12 cellular contexts compared by ENCODE assay signal in genomic region chr15:69664572-69665326, GRCh38.
DNase-seq lines count a peak whose midpoint lies in the region; ATAC-seq and TF ChIP-seq lines count a peak whose summit lies in the region.
"Had no signal": no experiment of that assay in that cellular context is flagged by ENCODE, and none has a peak within 500 bp of the region (broad histone marks: within the 10 kb centered on the region; RNA-seq: fewer than 3 reads in every experiment).

No MANE protein-coding gene starts in this region.

- H3K27ac ChIP-seq in neural cell (ENCODE audit: low read length) = peak overlapping the region; percentile 74

- H3K27me3 Mint-ChIP-seq in activated T-cell treated with anti-CD3 and anti-CD28 coated beads, Interleukin-2, amount 50 U/mL, for 24 hours = no peaks in the 10 kb centered on the region
- H3K27me3 Mint-ChIP-seq: activated naive CD4-positive, alpha-beta T cell treated with anti-CD3 and anti-CD28 coated beads, Interleukin-2, amount 50 U/mL, for 24 hours had no signal

- H3K4me3 ChIP-seq in neural cell (ENCODE audit: low read length) (peak overlapping the region; percentile 54), mucosa of descending colon (no peak overlapping the region)

- peak overlapping the region; percentile 31 for H3K4me2 ChIP-seq in neural cell (ENCODE audit: low read length)

- no peak overlapping the region for H2AFZ ChIP-seq in neural cell (ENCODE audit: low read depth, low read length)

- H3K27ac Mint-ChIP-seq in activated T-cell treated with anti-CD3 and anti-CD28 coated beads, Interleukin-2, amount 50 U/mL, for 24 hours = no peak overlapping the region
- H3K27ac Mint-ChIP-seq: activated naive CD4-positive, alpha-beta T cell treated with anti-CD3 and anti-CD28 coated beads, Interleukin-2, amount 50 U/mL, for 24 hours had no signal

- no peak for ATAC-seq in mucosa of descending colon

- DNase-seq in G401 (ENCODE audit: low spot score) (peak; percentile 36), NCI-H2081 (lab: John Stamatoyannopoulos, UW) (peak; percentile 99), anterior cingulate cortex (lab: John Stamatoyannopoulos, UW) (peak in 30 of 58 donors; percentile 6 to 60 (median 32)), SHP77 (lab: John Stamatoyannopoulos, UW) (no peak), mucosa of descending colon (no peak)
- DNase-seq in activated T-cell treated with anti-CD3 and anti-CD28 coated beads, Interleukin-2, amount 50 U/mL, for 24 hours = no peak
- no peak for DNase-seq in stimulated activated CD4-positive, alpha-beta T cell treated with anti-CD3 and anti-CD28 coated beads, Interleukin-15, amount 100 ng/mL, for 24 hours
- DNase-seq: NCI-H187 treated with DMSO at 0.1 percent for 48 hours, T-helper 9 cell had no signal

- H3K36me3 ChIP-seq in neural cell (ENCODE audit: insufficient read depth, low read length) (no peaks in the 10 kb centered on the region), mucosa of descending colon (ENCODE audit: low read depth) (no peaks in the 10 kb centered on the region)

- no peaks in the 10 kb centered on the region for H4K20me1 ChIP-seq in neural cell (ENCODE audit: insufficient read depth)

- TF ChIP-seq EP300 in neural cell (conservative IDR thresholded peaks at IDR 0.05; ENCODE audit: poor library complexity, severe bottlenecking) = peak; percentile 33

- peak; percentile 30 for TF ChIP-seq RAD21 in neural cell (conservative IDR thresholded peaks at IDR 0.05)

- H3K79me2 ChIP-seq in neural cell (replicated peaks; ENCODE audit: insufficient read depth, low read length) = no peaks in the 10 kb centered on the region

- TF ChIP-seq CTCF in neural cell (IDR thresholded peaks at IDR 0.05; ENCODE audit: poor library complexity, severe bottlenecking) (no peak), mucosa of descending colon (IDR thresholded peaks at IDR 0.05) (no peak)

- H3F3A ChIP-seq in neural cell (ENCODE audit: insufficient read depth, low read length, poor library complexity, severe bottlenecking) = peaks cover 2% of the 10 kb centered on the region

- H3K9me2 ChIP-seq in neural cell (ENCODE audit: insufficient read depth, low read length) = no peaks in the 10 kb centered on the region

- intact Hi-C loops in mucosa of descending colon (cut with DNase I, micrococcal nuclease) = no loop called here

- no peaks in the 10 kb centered on the region for H3K27me3 ChIP-seq in neural cell (ENCODE audit: insufficient read depth, low read depth, low read length)

- in situ Hi-C loops in G401 (cut with HindIII; ENCODE audit: low sequenced_read_pairs) = no loop called here

- H3K4me1 ChIP-seq in mucosa of descending colon (ENCODE audit: low read depth) = peaks cover 3% of the 10 kb centered on the region

- no peaks in the 10 kb centered on the region for H3K9me3 Mint-ChIP-seq in activated T-cell treated with anti-CD3 and anti-CD28 coated beads, Interleukin-2, amount 50 U/mL, for 24 hours
- H3K9me3 Mint-ChIP-seq: activated naive CD4-positive, alpha-beta T cell treated with anti-CD3 and anti-CD28 coated beads, Interleukin-2, amount 50 U/mL, for 24 hours; IgD-negative memory B cell had no signal

- peaks cover 43% of the 10 kb centered on the region for H3K4me1 Mint-ChIP-seq in activated T-cell treated with anti-CD3 and anti-CD28 coated beads, Interleukin-2, amount 50 U/mL, for 24 hours (ENCODE audit: low read depth)

- H3K9ac ChIP-seq in neural cell (ENCODE audit: low read length) = peak overlapping the region; percentile 49

- H3K9me3 ChIP-seq in neural cell (ENCODE audit: low read length) = no peaks in the 10 kb centered on the region
- H3K9me3 ChIP-seq in mucosa of descending colon = no peaks in the 10 kb centered on the region

- no peaks in the 10 kb centered on the region for H3K36me3 Mint-ChIP-seq in activated T-cell treated with anti-CD3 and anti-CD28 coated beads, Interleukin-2, amount 50 U/mL, for 24 hours (ENCODE audit: low read depth)
- H3K36me3 Mint-ChIP-seq: activated naive CD4-positive, alpha-beta T cell treated with anti-CD3 and anti-CD28 coated beads, Interleukin-2, amount 50 U/mL, for 24 hours; IgD-negative memory B cell had no signal

- H3K4me3 Mint-ChIP-seq in activated T-cell treated with anti-CD3 and anti-CD28 coated beads, Interleukin-2, amount 50 U/mL, for 24 hours = no peak overlapping the region
- H3K4me3 Mint-ChIP-seq: activated naive CD4-positive, alpha-beta T cell treated with anti-CD3 and anti-CD28 coated beads, Interleukin-2, amount 50 U/mL, for 24 hours; IgD-negative memory B cell had no signal

TF ChIP-seq in neural cell, 6 proteins besides CTCF, POLR2A, EP300 and RAD21:
- peak; percentile 24 for TF ChIP-seq SMC3 (conservative IDR thresholded peaks at IDR 0.05; ENCODE audit: poor library complexity)
- no peak for TF ChIP-seq TAF1 (IDR thresholded peaks at IDR 0.05; ENCODE audit: low read depth)
- peak; percentile 63 for TF ChIP-seq POLR2AphosphoS5 (IDR thresholded peaks at IDR 0.05)
- TF ChIP-seq MXI1 (conservative IDR thresholded peaks at IDR 0.05; ENCODE audit: poor library complexity, severe bottlenecking) = peak; percentile 31

Comparison
In these comparisons a context has a peak if more than half of its experiments do, and no peak if none do; other contexts are left out.
1. DNase-seq: peak in G401 (single experiment), NCI-H2081 (2 of 2) and anterior cingulate cortex (30 of 58); none in activated T-cell treated with anti-CD3 and anti-CD28 coated beads, Interleukin-2, amount 50 U/mL, for 24 hours (single experiment), stimulated activated CD4-positive, alpha-beta T cell treated with anti-CD3 and anti-CD28 coated beads, Interleukin-15, amount 100 ng/mL, for 24 hours (single experiment), SHP77 (0 of 2) and mucosa of descending colon (0 of 3).